Comparison of ENCODE assay signal across 33 cellular contexts in the genomic region with DNA sequence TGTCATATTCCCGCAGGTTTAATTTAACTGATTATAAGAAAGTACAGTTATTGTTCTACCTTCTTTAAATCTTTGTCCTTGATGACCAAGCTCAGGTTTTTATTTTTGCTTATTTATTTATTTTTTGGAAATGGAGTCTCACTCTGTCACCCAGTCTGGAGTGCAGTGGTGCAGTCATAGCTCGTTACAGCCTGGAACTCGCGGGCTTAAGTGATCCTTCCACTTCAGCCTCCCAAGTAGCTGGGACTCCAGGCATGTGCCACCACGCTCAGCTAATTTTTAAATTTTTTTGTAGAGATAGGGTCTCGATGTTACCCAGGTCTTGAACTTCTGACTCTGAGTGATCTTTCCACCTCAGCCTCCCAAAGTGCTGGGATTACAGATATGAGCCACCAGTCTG. TPM values are rescaled to one million over a fixed set of nuclear protein-coding genes. Genes with fewer than 3 reads are reported as not detected.
A peak's percentile ranks its signal among the peaks of the same experiment; 100 is the strongest.
DNase-seq lines count a peak whose midpoint lies in the region; FAIRE-seq lines count a peak whose summit lies in the region.
"Had no signal": no experiment of that assay in that cellular context is flagged by ENCODE, and none has a peak within 500 bp of the region (broad histone marks: within the 10 kb centered on the region; RNA-seq: fewer than 3 reads in every experiment).

No MANE protein-coding gene starts in this region.

- FAIRE-seq in small intestine (lab: Jason Lieb, UNC) (no peak), GM19239 (lab: Jason Lieb, UNC) (no peak)
- FAIRE-seq: colon had no signal

- H3K36me3 ChIP-seq in CD8-positive, alpha-beta memory T cell (ENCODE audit: insufficient read depth, low read length), result no peaks in the 10 kb centered on the region
- no peaks in the 10 kb centered on the region for H3K36me3 ChIP-seq in small intestine (ENCODE audit: control insufficient read depth in 2 of 2, insufficient read depth in 2 of 2, low read length in 2 of 2)
- H3K36me3 ChIP-seq: BE2C, stomach, thyroid gland, vagina had no signal

- no peaks in the 10 kb centered on the region for H3K27me3 ChIP-seq in CD8-positive, alpha-beta memory T cell (ENCODE audit: insufficient read depth, low read length, poor library complexity, severe bottlenecking)
- H3K27me3 ChIP-seq in small intestine (ENCODE audit: control insufficient read depth in 2 of 2, insufficient read depth in 2 of 2, low read length in 2 of 2), result no peaks in the 10 kb centered on the region
- H3K27me3 ChIP-seq: BE2C, stomach, thyroid gland, vagina had no signal

- DNase-seq in activated CD4-positive, alpha-beta memory T cell treated with anti-CD3 and anti-CD28 coated beads for 36 hours, result no peak
- DNase-seq in activated CD4-positive, alpha-beta memory T cell treated with anti-CD3 and anti-CD28 coated beads, Interleukin-2, amount 10 ng/mL, durations not matched to agents 7 days and 5 days, result no peak
- DNase-seq in CD8-positive, alpha-beta memory T cell, result no peak
- DNase-seq in small intestine (peak; percentile 25), D341Med (ENCODE audit: low spot score) (no peak), GM19239 (ENCODE audit: insufficient read length, low spot score) (no peak), epidermal melanocyte (ENCODE audit: insufficient read length, low spot score) (no peak)
- DNase-seq: activated CD4-positive, alpha-beta T cell treated with anti-CD3 and anti-CD28 coated beads, Interleukin-2, amount 10 ng/mL, durations not matched to agents 7 days and 5 days; activated naive CD4-positive, alpha-beta T cell treated with anti-CD3 and anti-CD28 coated beads, Interleukin-2, amount 50 U/mL, for 16 hours; aorta; BE2C; effector CD4-positive, alpha-beta T cell; GOT3; HFFc6; hippocampal formation; NCI-H1694; NCI-H524 treated with DMSO at 0.1 percent for 48 hours; PC-9; psoas muscle; SHP77; stimulated activated CD4-positive, alpha-beta T cell treated with anti-CD3 and anti-CD28 coated beads, Interleukin-12 subunit alpha, Interleukin-12 subunit beta, amount 100 ng/mL, for 4 hours; stimulated activated CD4-positive, alpha-beta T cell treated with anti-CD3 and anti-CD28 coated beads, Interleukin-2, amount 100 ng/mL, for 48 hours; stomach; thyroid gland had no signal

- H3K9me3 ChIP-seq in CD8-positive, alpha-beta memory T cell (ENCODE audit: low read length), result no peaks in the 10 kb centered on the region
- no peaks in the 10 kb centered on the region for H3K9me3 ChIP-seq in small intestine (ENCODE audit: control insufficient read depth, low read depth)
- H3K9me3 ChIP-seq: BE2C, psoas muscle, stomach, thyroid gland, vagina had no signal

- no peaks in the 10 kb centered on the region for H3K36me3 Mint-ChIP-seq in activated CD4-positive, alpha-beta memory T cell treated with anti-CD3 and anti-CD28 coated beads for 36 hours
- peaks cover 4% of the 10 kb centered on the region for H3K36me3 Mint-ChIP-seq in activated CD4-positive, alpha-beta memory T cell treated with anti-CD3 and anti-CD28 coated beads, Interleukin-2, amount 10 ng/mL, durations not matched to agents 7 days and 5 days (ENCODE audit: low read depth)
- H3K36me3 Mint-ChIP-seq in CD8-positive, alpha-beta memory T cell, result peaks cover 0 to 2% (median 0%) of the 10 kb centered on the region in 3 donors
- H3K36me3 Mint-ChIP-seq in activated naive CD8-positive, alpha-beta T cell, result no peaks in the 10 kb centered on the region
- H3K36me3 Mint-ChIP-seq: natural killer cell treated with Interleukin-12 subunit alpha and Interleukin-12 subunit beta and Interleukin-15 and Interleukin-18, amount 100 ng/mL, for 72 hours had no signal

- H3K27ac Mint-ChIP-seq in activated CD4-positive, alpha-beta memory T cell treated with anti-CD3 and anti-CD28 coated beads for 36 hours, result peak overlapping the region; percentile 30
- H3K27ac Mint-ChIP-seq in activated CD4-positive, alpha-beta memory T cell treated with anti-CD3 and anti-CD28 coated beads, Interleukin-2, amount 10 ng/mL, durations not matched to agents 7 days and 5 days, result no peak overlapping the region
- peak overlapping the region in 5 of 8 donors; percentile 6 to 47 (median 41) for H3K27ac Mint-ChIP-seq in CD8-positive, alpha-beta memory T cell
- peak overlapping the region; percentile 86 for H3K27ac Mint-ChIP-seq in activated naive CD8-positive, alpha-beta T cell
- H3K27ac Mint-ChIP-seq: activated T-helper 1 cell treated with anti-CD3 and anti-CD28 coated beads, Interleukin-12 subunit alpha, Interleukin-12 subunit beta, Interleukin-2, Interleukin-4 antibody, amounts not matched to agents 30 ng/mL and 10 ng/mL and 1 ng/mL, durations not matched to agents 14 hours and 24 hours and 36 hours; HFFc6; T-helper 2 cell treated with Interferon-gamma antibody and Interleukin-4, amounts not matched to agents 5 μg/mL and 100 μg/mL, for 36 hours had no signal

- H3K4me3 ChIP-seq in CD8-positive, alpha-beta memory T cell (ENCODE audit: low read length), result no peak overlapping the region
- no peak overlapping the region for H3K4me3 ChIP-seq in small intestine (ENCODE audit: low read depth in 1 of 2, low read length in 2 of 2)
- H3K4me3 ChIP-seq: lung, PC-9, psoas muscle, stomach, thyroid gland, vagina had no signal

- POLR2A ChIA-PET in activated CD4-positive, alpha-beta memory T cell treated with anti-CD3 and anti-CD28 coated beads for 36 hours (lab: Charles Lee), result interaction anchor here (1.0 kb wide), 2 partner anchors 8 to 9 kb away, joined by 4 to 5 read pairs; partner anchors contain the start of gene USP3
- POLR2A ChIA-PET in activated CD4-positive, alpha-beta memory T cell treated with anti-CD3 and anti-CD28 coated beads, Interleukin-2, amount 10 ng/mL, durations not matched to agents 7 days and 5 days (lab: Charles Lee), result interaction anchor here (1.2 to 1.4 kb wide), 2 partner anchors 9 to 16 kb away, joined by 3 to 4 read pairs; partner anchors contain the start of gene USP3
- POLR2A ChIA-PET in CD8-positive, alpha-beta memory T cell (lab: Charles Lee), result no interaction called here

- peaks cover 87% of the 10 kb centered on the region for H3K4me1 Mint-ChIP-seq in activated CD4-positive, alpha-beta memory T cell treated with anti-CD3 and anti-CD28 coated beads for 36 hours (ENCODE audit: low read depth)
- peaks cover 72% of the 10 kb centered on the region for H3K4me1 Mint-ChIP-seq in activated CD4-positive, alpha-beta memory T cell treated with anti-CD3 and anti-CD28 coated beads, Interleukin-2, amount 10 ng/mL, durations not matched to agents 7 days and 5 days
- H3K4me1 Mint-ChIP-seq in CD8-positive, alpha-beta memory T cell, result peaks cover 88 to 100% (median 99%) of the 10 kb centered on the region in 3 donors
- peaks cover 97% of the 10 kb centered on the region for H3K4me1 Mint-ChIP-seq in activated naive CD8-positive, alpha-beta T cell (ENCODE audit: low read depth)

- CTCF ChIA-PET in activated CD4-positive, alpha-beta memory T cell treated with anti-CD3 and anti-CD28 coated beads for 36 hours (lab: Charles Lee), result interaction anchor here (1.0 to 1.8 kb wide), 4 partner anchors 9 to 47 kb away, joined by 3 to 9 read pairs (median 5); partner anchors contain the start of gene USP3
- CTCF ChIA-PET in activated CD4-positive, alpha-beta memory T cell treated with anti-CD3 and anti-CD28 coated beads, Interleukin-2, amount 10 ng/mL, durations not matched to agents 7 days and 5 days (lab: Charles Lee), result interaction anchor here (1.3 to 1.4 kb wide), 2 partner anchors 26 to 47 kb away, joined by 4 to 8 read pairs; no protein-coding TSS in a partner anchor
- CTCF ChIA-PET in CD8-positive, alpha-beta memory T cell (lab: Charles Lee), result interaction anchor here (0.8 to 2.7 kb wide), 6 partner anchors 8 to 30 kb away, joined by 3 to 11 read pairs (median 4); no protein-coding TSS in a partner anchor

- intact Hi-C loops in activated CD4-positive, alpha-beta memory T cell treated with anti-CD3 and anti-CD28 coated beads for 36 hours (cut with micrococcal nuclease), result no loop called here

- WGBS in small intestine, 3 donors, result 23 to 75% (median 46%) methylated on average over 6 of the region's 6 CpGs

- no peaks in the 10 kb centered on the region for H3K9me3 Mint-ChIP-seq in activated CD4-positive, alpha-beta memory T cell treated with anti-CD3 and anti-CD28 coated beads for 36 hours
- no peaks in the 10 kb centered on the region for H3K9me3 Mint-ChIP-seq in activated CD4-positive, alpha-beta memory T cell treated with anti-CD3 and anti-CD28 coated beads, Interleukin-2, amount 10 ng/mL, durations not matched to agents 7 days and 5 days
- no peaks in the 10 kb centered on the region for H3K9me3 Mint-ChIP-seq in CD8-positive, alpha-beta memory T cell
- no peaks in the 10 kb centered on the region for H3K9me3 Mint-ChIP-seq in activated naive CD8-positive, alpha-beta T cell (ENCODE audit: low read depth)
- H3K9me3 Mint-ChIP-seq: activated CD4-positive, alpha-beta T cell treated with anti-CD3 and anti-CD28 coated beads, Interleukin-2, amount 10 ng/mL, durations not matched to agents 7 days and 5 days; activated T-helper 1 cell treated with anti-CD3 and anti-CD28 coated beads, Interleukin-12 subunit alpha, Interleukin-12 subunit beta, Interleukin-2, Interleukin-4 antibody, amounts not matched to agents 30 ng/mL and 10 ng/mL and 1 ng/mL, durations not matched to agents 14 hours and 24 hours and 36 hours; HFFc6; natural killer cell treated with Interleukin-12 subunit alpha and Interleukin-12 subunit beta and Interleukin-15 and Interleukin-18, amount 100 ng/mL, for 72 hours; T-helper 2 cell treated with Interferon-gamma antibody and Interleukin-4, amounts not matched to agents 5 μg/mL and 100 μg/mL, for 36 hours had no signal

- H3K27ac ChIP-seq in CD8-positive, alpha-beta memory T cell (ENCODE audit: low read depth, low read length), result no peak overlapping the region
- H3K27ac ChIP-seq in small intestine (ENCODE audit: low read depth in 1 of 2, low read length in 1 of 2), result no peak overlapping the region
- H3K27ac ChIP-seq: psoas muscle, thyroid gland, vagina, VCaP had no signal

- H3K4me1 ChIP-seq in CD8-positive, alpha-beta memory T cell (ENCODE audit: insufficient read depth, low read length), result peaks cover 92% of the 10 kb centered on the region
- peaks cover 10 to 16% of the 10 kb centered on the region in 2 donors for H3K4me1 ChIP-seq in small intestine (ENCODE audit: control insufficient read depth in 2 of 2, insufficient read depth in 1 of 2, low read depth in 1 of 2, low read length in 1 of 2)

- H3K4me3 Mint-ChIP-seq in activated CD4-positive, alpha-beta memory T cell treated with anti-CD3 and anti-CD28 coated beads for 36 hours, result no peak overlapping the region
- H3K4me3 Mint-ChIP-seq in activated CD4-positive, alpha-beta memory T cell treated with anti-CD3 and anti-CD28 coated beads, Interleukin-2, amount 10 ng/mL, durations not matched to agents 7 days and 5 days, result no peak overlapping the region
- H3K4me3 Mint-ChIP-seq in CD8-positive, alpha-beta memory T cell, result peak overlapping the region in 2 of 7 donors; percentile 7 to 8
- no peak overlapping the region for H3K4me3 Mint-ChIP-seq in activated naive CD8-positive, alpha-beta T cell
- H3K4me3 Mint-ChIP-seq: activated CD4-positive, alpha-beta T cell treated with anti-CD3 and anti-CD28 coated beads, Interleukin-2, amount 10 ng/mL, durations not matched to agents 7 days and 5 days; activated T-helper 1 cell treated with anti-CD3 and anti-CD28 coated beads, Interleukin-12 subunit alpha, Interleukin-12 subunit beta, Interleukin-2, Interleukin-4 antibody, amounts not matched to agents 30 ng/mL and 10 ng/mL and 1 ng/mL, durations not matched to agents 14 hours and 24 hours and 36 hours; HFFc6; natural killer cell treated with Interleukin-12 subunit alpha and Interleukin-12 subunit beta and Interleukin-15 and Interleukin-18, amount 100 ng/mL, for 72 hours; T-helper 2 cell treated with Interferon-gamma antibody and Interleukin-4, amounts not matched to agents 5 μg/mL and 100 μg/mL, for 36 hours had no signal

- H3K27me3 Mint-ChIP-seq in activated CD4-positive, alpha-beta memory T cell treated with anti-CD3 and anti-CD28 coated beads for 36 hours, result no peaks in the 10 kb centered on the region
- no peaks in the 10 kb centered on the region for H3K27me3 Mint-ChIP-seq in activated CD4-positive, alpha-beta memory T cell treated with anti-CD3 and anti-CD28 coated beads, Interleukin-2, amount 10 ng/mL, durations not matched to agents 7 days and 5 days
- H3K27me3 Mint-ChIP-seq in CD8-positive, alpha-beta memory T cell, result no peaks in the 10 kb centered on the region
- H3K27me3 Mint-ChIP-seq in activated naive CD8-positive, alpha-beta T cell, result no peaks in the 10 kb centered on the region
- H3K27me3 Mint-ChIP-seq: activated CD4-positive, alpha-beta T cell treated with anti-CD3 and anti-CD28 coated beads, Interleukin-2, amount 10 ng/mL, durations not matched to agents 7 days and 5 days; IgD-negative memory B cell; natural killer cell treated with Interleukin-12 subunit alpha and Interleukin-12 subunit beta and Interleukin-15 and Interleukin-18, amount 100 ng/mL, for 72 hours had no signal

RNA-seq across cellular contexts. Expression of gene USP3, which starts 8.9 kb away (rescaled TPM):
- 10 to 100 TPM; 46.1 to 48.9 TPM for total RNA-seq in activated CD4-positive, alpha-beta memory T cell treated with anti-CD3 and anti-CD28 coated beads for 36 hours
- total RNA-seq in activated CD4-positive, alpha-beta memory T cell treated with anti-CD3 and anti-CD28 coated beads, Interleukin-2, amount 10 ng/mL, durations not matched to agents 7 days and 5 days, result 10 to 100 TPM; 67.9 to 68.7 TPM
- 10 to 100 TPM; 36.6 to 38.0 TPM for total RNA-seq in CD8-positive, alpha-beta memory T cell
- 50.7 TPM for polyA plus RNA-seq in CD8-positive, alpha-beta memory T cell
- 10 to 100 TPM; 24.7 to 30.0 (median 27.8) TPM for polyA plus RNA-seq in small intestine
